16 cellular contexts compared by ENCODE assay signal in the genomic region with DNA sequence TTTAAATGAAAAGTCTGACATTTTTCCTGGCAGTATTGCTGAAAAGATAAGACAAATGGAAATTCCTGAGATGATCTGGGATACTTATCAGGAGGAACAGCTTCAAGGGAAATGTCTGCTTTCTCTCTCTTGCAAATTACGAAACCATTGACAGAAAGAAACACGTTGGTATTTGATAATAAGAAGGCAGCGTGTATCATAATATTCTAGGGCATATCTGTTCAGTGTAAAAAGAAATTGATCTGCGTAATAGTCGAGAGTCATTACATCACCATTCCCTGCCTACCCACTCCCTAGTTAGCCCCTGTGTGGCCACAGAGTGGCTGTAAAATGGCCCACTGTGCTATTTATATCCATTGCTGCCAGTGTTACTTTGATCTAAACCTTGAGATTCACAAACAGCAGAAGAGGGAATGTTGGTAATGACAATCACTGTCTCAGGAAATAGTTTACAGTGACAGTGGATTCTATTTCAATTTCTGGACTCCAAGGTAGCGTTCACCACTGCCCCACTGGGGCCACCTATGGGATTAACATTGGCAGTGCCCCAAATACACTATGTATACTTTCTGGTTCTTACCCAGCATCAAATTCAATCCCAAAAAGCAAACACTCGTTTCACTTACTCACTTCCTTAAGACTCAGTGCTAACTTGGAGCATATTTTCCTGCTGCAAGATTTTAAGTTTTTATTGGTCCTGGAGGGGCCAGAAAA.
DNase-seq lines count a peak whose midpoint lies in the region; ATAC-seq and TF ChIP-seq lines count a peak whose summit lies in the region.
"Had no signal": no experiment of that assay in that cellular context is flagged by ENCODE, and none has a peak within 500 bp of the region (broad histone marks: within the 10 kb centered on the region; RNA-seq: fewer than 3 reads in every experiment).

No MANE protein-coding gene starts in this region.

- H3K4me3 Mint-ChIP-seq in mesothelial cell of epicardium, result no peak overlapping the region
- H3K4me3 Mint-ChIP-seq: CD4-positive, alpha-beta memory T cell had no signal

- no peak for TF ChIP-seq POLR2A in NB4 (IDR thresholded peaks at IDR 0.05; ENCODE audit: extremely low read depth, insufficient read length)

- TF ChIP-seq CTCF in NB4 (IDR thresholded peaks at IDR 0.05; ENCODE audit: low read depth, low read length), result no peak
- peak; percentile 56 for TF ChIP-seq CTCF in choroid plexus epithelial cell (conservative IDR thresholded peaks at IDR 0.05; ENCODE audit: low read depth, low read length)
- peak; percentile 33 for TF ChIP-seq CTCF in mesothelial cell of epicardium (IDR thresholded peaks at IDR 0.05; ENCODE audit: unreplicated experiment)

- peaks cover 12% of the 10 kb centered on the region for H3K36me3 Mint-ChIP-seq in mesothelial cell of epicardium
- H3K36me3 Mint-ChIP-seq: CD4-positive, alpha-beta memory T cell had no signal

- peaks cover 18% of the 10 kb centered on the region for H3K9me3 Mint-ChIP-seq in mesothelial cell of epicardium

- H3K27me3 Mint-ChIP-seq in mesothelial cell of epicardium (ENCODE audit: low read depth), result no peaks in the 10 kb centered on the region
- H3K27me3 Mint-ChIP-seq: CD4-positive, alpha-beta memory T cell had no signal

- H3K4me1 Mint-ChIP-seq in mesothelial cell of epicardium, result peaks cover 33% of the 10 kb centered on the region
- H3K4me1 Mint-ChIP-seq: CD4-positive, alpha-beta memory T cell had no signal

- in situ Hi-C loops in ACHN (cut with HindIII; ENCODE audit: low pct_ligation_motif_present, low pct_unique_long_range_greater_than_20kb, low sequenced_read_pairs), result no loop called here

- H3K4me3 ChIP-seq in NB4 (ENCODE audit: low read depth, low read length) (no peak overlapping the region), choroid plexus epithelial cell (ENCODE audit: low read depth, low read length) (no peak overlapping the region)
- H3K4me3 ChIP-seq: gastrocnemius medialis had no signal

- H3K27ac Mint-ChIP-seq in mesothelial cell of epicardium, result peak overlapping the region; percentile 92
- H3K27ac Mint-ChIP-seq: CD4-positive, alpha-beta memory T cell had no signal

- no peak for ATAC-seq in HG03025 (IDR thresholded peaks at IDR 0.05; ENCODE audit: low FRiP score, unreplicated experiment)
- ATAC-seq in GM18861 (IDR thresholded peaks at IDR 0.05; ENCODE audit: unreplicated experiment), result no peak
- ATAC-seq: gastrocnemius medialis had no signal

- DNase-seq in Daoy (ENCODE audit: low read depth) (peak; percentile 21), NB4 (ENCODE audit: low read depth) (peak; percentile 5), choroid plexus epithelial cell (ENCODE audit: low read depth) (peak; percentile 52), mesothelial cell of epicardium (ENCODE audit: low spot score in 2 of 2, unreplicated experiment in 2 of 2) (no peak), HuH-7 (ENCODE audit: low spot score) (no peak), ACHN (no peak)
- DNase-seq: activated T-cell treated with anti-CD3 and anti-CD28 coated beads for 4 hours; caudate nucleus; CD4-positive, alpha-beta memory T cell; gastrocnemius medialis; NCI-H69; stimulated activated CD4-positive, alpha-beta T cell treated with anti-CD3 and anti-CD28 coated beads, Interleukin-2, amount 100 ng/mL, for 48 hours; substantia nigra; T1000 had no signal

Comparison
In these comparisons a context has a peak if more than half of its experiments do, and no peak if none do; other contexts are left out.
1. DNase-seq: peak in Daoy (single experiment), NB4 (single experiment) and choroid plexus epithelial cell (single experiment); none in mesothelial cell of epicardium (0 of 2), HuH-7 (single experiment) and ACHN (single experiment).